Comparison of ENCODE assay signal across 8 cellular contexts in the genomic region with DNA sequence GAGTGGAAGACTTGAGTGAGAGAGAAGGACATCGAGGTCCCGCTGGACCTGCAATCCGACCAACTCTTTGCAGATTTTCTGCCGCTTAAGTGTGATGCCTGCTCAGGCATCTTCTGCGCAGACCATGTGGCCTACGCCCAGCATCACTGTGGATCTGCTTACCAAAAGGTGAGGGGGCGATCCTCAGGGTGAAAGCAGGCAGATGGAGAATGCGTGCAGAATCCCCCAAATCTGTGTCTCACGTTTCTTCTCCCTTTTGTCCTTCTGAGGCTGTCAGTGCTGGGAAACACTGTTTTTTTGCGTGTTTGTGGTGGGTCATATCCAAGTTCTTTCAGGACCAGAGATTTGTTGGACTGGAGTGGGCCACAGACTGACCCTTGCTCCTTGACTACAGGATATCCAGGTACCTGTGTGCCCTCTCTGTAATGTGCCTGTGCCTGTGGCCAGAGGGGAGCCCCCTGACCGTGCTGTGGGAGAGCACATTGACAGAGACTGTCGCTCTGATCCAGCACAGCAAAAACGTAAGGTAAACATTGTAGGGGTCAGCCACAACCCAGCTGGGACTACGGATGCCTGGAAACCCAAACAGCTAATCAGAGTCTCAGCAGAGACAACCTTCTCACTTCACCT. TPM values are rescaled to one million over a fixed set of nuclear protein-coding genes. Genes with fewer than 3 reads are reported as not detected.
DNase-seq lines count a peak whose midpoint lies in the region; ATAC-seq and TF ChIP-seq lines count a peak whose summit lies in the region.

No MANE protein-coding gene starts in this region.

- no peaks in the 10 kb centered on the region for H3K9me3 Mint-ChIP-seq in CD4-positive, alpha-beta T cell

- H3K4me1 ChIP-seq in Panc1 (ENCODE audit: control insufficient read depth, insufficient read depth, low read length) = peaks cover 16% of the 10 kb centered on the region
- peaks cover 8% of the 10 kb centered on the region for H3K4me1 ChIP-seq in neuron (ENCODE audit: insufficient read depth, low read length)

- H3K4me3 ChIP-seq in Panc1 (ENCODE audit: low read depth in 2 of 2, low read length in 2 of 2) = peak overlapping the region; percentile 55 to 93
- peak overlapping the region; percentile 56 for H3K4me3 ChIP-seq in neuron (ENCODE audit: low read length)

- POLR2A ChIA-PET in CD4-positive, alpha-beta T cell (lab: Charles Lee) = interaction anchor here (0.6 to 4.8 kb wide), 17 partner anchors 11 to 88 kb away, joined by 3 to 139 read pairs (median 13); partner anchors contain the start of genes ABCB6, ANKZF1, ATG9A and CNPPD1
- POLR2A ChIA-PET in Panc1 (lab: Charles Lee) = interaction anchor here (0.7 kb wide), 1 partner anchor 947 kb away, joined by 6 read pairs; the partner anchor contains the start of gene GPBAR1

- H3K9me3 ChIP-seq in CD4-positive, alpha-beta T cell (ENCODE audit: control insufficient read depth, low read length) = no peaks in the 10 kb centered on the region
- H3K9me3 ChIP-seq in Panc1 (ENCODE audit: control insufficient read depth, insufficient read depth, low read depth, low read length) (no peaks in the 10 kb centered on the region), neuron (ENCODE audit: low read length) (no peaks in the 10 kb centered on the region)

- H2AFZ ChIP-seq in neuron (ENCODE audit: low read depth, low read length) = no peak overlapping the region

- H3K36me3 ChIP-seq in Panc1 (ENCODE audit: control insufficient read depth, insufficient read depth, low read length) (0 out of 2 replicates have a peak, but pooled peaks cover 2% of the 10 kb centered on the region), neuron (ENCODE audit: insufficient read depth, low read length) (peaks cover 22% of the 10 kb centered on the region)

- peak overlapping the region; percentile 90 for H3K4me3 Mint-ChIP-seq in CD4-positive, alpha-beta T cell

- peaks cover 26% of the 10 kb centered on the region for H3K36me3 Mint-ChIP-seq in CD4-positive, alpha-beta T cell (ENCODE audit: low read depth)

- no peak for ATAC-seq in CD4-positive, alpha-beta T cell (ENCODE audit: poor library complexity)
- ATAC-seq in Panc1 (peak; percentile 32), GM19035 (IDR thresholded peaks at IDR 0.05; ENCODE audit: unreplicated experiment) (no peak), HG02588 (IDR thresholded peaks at IDR 0.05; ENCODE audit: unreplicated experiment) (no peak), GM19467 (IDR thresholded peaks at IDR 0.05; ENCODE audit: unreplicated experiment) (no peak)

- H3K27ac Mint-ChIP-seq in CD4-positive, alpha-beta T cell = peak overlapping the region; percentile 93

- peaks cover 47% of the 10 kb centered on the region for H3K4me1 Mint-ChIP-seq in CD4-positive, alpha-beta T cell (ENCODE audit: low read depth)

- no peak for TF ChIP-seq CTCF in CD4-positive, alpha-beta T cell (IDR thresholded peaks at IDR 0.05)
- no peak for TF ChIP-seq CTCF in Panc1 (IDR thresholded peaks at IDR 0.05)

- in situ Hi-C loops in Panc1 (cut with HindIII; ENCODE audit: low pct_unique_long_range_greater_than_20kb, low sequenced_read_pairs) = no loop called here

- H3K27ac ChIP-seq in CD4-positive, alpha-beta T cell (ENCODE audit: low read depth, low read length) = no peak overlapping the region
- H3K27ac ChIP-seq in Panc1 (ENCODE audit: low read length) (peak overlapping the region; percentile 84), epithelial cell of prostate (peak overlapping the region; percentile 79)

- no peaks in the 10 kb centered on the region for H3K27me3 ChIP-seq in CD4-positive, alpha-beta T cell (ENCODE audit: control insufficient read depth, insufficient read depth, low read length)
- H3K27me3 ChIP-seq in Panc1 (ENCODE audit: control insufficient read depth, insufficient read depth, low read length) = no peaks in the 10 kb centered on the region
- H3K27me3 ChIP-seq in neuron (ENCODE audit: insufficient read depth, low read length) = no peaks in the 10 kb centered on the region

- BruUV-seq in Panc1 (replicated peaks; lab: Mats Ljungman, UMichigan) = TSS peak; percentile 94

- DNase-seq in CD4-positive, alpha-beta T cell = no peak
- DNase-seq in Panc1 (ENCODE audit: low read depth, low spot score) = no peak
- DNase-seq in epithelial cell of prostate (ENCODE audit: low read depth, low spot score) = no peak
- DNase-seq in NCI-H2029 treated with DMSO at 0.1 percent for 48 hours (lab: John Stamatoyannopoulos, UW) = no peak

- intact Hi-C loops in CD4-positive, alpha-beta T cell (cut with DNase I, micrococcal nuclease) = loop anchor here in 1 of 2 experiments (10.0 kb wide), 2 partner anchors 177 to 337 kb away; partner anchors contain the start of genes CHPF, DNPEP and TMEM198
- intact Hi-C loops in Panc1 (cut with micrococcal nuclease; ENCODE audit: unreplicated experiment) = no loop called here

- CTCF ChIA-PET in CD4-positive, alpha-beta T cell (lab: Charles Lee) = interaction anchor here (1.2 to 4.2 kb wide), 6 partner anchors 14 to 227 kb away, joined by 3 to 32 read pairs (median 8); partner anchors contain the start of genes CNPPD1 and NHEJ1
- CTCF ChIA-PET in Panc1 (lab: Charles Lee) = no interaction called here

- H3K27me3 Mint-ChIP-seq in CD4-positive, alpha-beta T cell = no peaks in the 10 kb centered on the region

RNA-seq across cellular contexts. Expression of gene ZFAND2B, which starts 0.8 kb away (rescaled TPM):
- 10 to 100 TPM; 65.9 to 67.4 TPM for total RNA-seq in CD4-positive, alpha-beta T cell
- 43.2 TPM for total RNA-seq in Panc1 (2021; ENCODE audit: unreplicated experiment)
- 34.0 TPM for polyA plus RNA-seq in Panc1 (2012; ENCODE audit: insufficient read length)

RNA-seq across cellular contexts. Expression of gene ABCB6, which starts 11.4 kb away (rescaled TPM):
- 1 to 10 TPM; 2.6 to 3.1 TPM for total RNA-seq in CD4-positive, alpha-beta T cell
- total RNA-seq in Panc1 (2021; ENCODE audit: unreplicated experiment) = 19.0 TPM
- polyA plus RNA-seq in Panc1 (2012; ENCODE audit: insufficient read length) = 29.5 TPM

RNA-seq across cellular contexts. Expression of gene ATG9A, which starts 22.1 kb away (rescaled TPM):
- 100 to 1,000 TPM; 105 to 106 TPM for total RNA-seq in CD4-positive, alpha-beta T cell
- total RNA-seq in Panc1 (2021; ENCODE audit: unreplicated experiment) = 75.1 TPM
- polyA plus RNA-seq in Panc1 (2012; ENCODE audit: insufficient read length) = 90.1 TPM

RNA-seq across cellular contexts. Expression of gene ANKZF1, which starts 22.2 kb away (rescaled TPM):
- 100 to 1,000 TPM; 128 to 135 TPM for total RNA-seq in CD4-positive, alpha-beta T cell
- 36.2 TPM for total RNA-seq in Panc1 (2021; ENCODE audit: unreplicated experiment)
- polyA plus RNA-seq in Panc1 (2012; ENCODE audit: insufficient read length) = 41.8 TPM

RNA-seq across cellular contexts. Expression of gene RETREG2, which starts 29.3 kb away (rescaled TPM):
- 10 to 100 TPM; 82.3 to 83.2 TPM for total RNA-seq in CD4-positive, alpha-beta T cell
- 106 TPM for total RNA-seq in Panc1 (2021; ENCODE audit: unreplicated experiment)
- polyA plus RNA-seq in Panc1 (2012; ENCODE audit: insufficient read length) = 107 TPM
